ENCODE assay signal across 8 cellular contexts in the genomic region with DNA sequence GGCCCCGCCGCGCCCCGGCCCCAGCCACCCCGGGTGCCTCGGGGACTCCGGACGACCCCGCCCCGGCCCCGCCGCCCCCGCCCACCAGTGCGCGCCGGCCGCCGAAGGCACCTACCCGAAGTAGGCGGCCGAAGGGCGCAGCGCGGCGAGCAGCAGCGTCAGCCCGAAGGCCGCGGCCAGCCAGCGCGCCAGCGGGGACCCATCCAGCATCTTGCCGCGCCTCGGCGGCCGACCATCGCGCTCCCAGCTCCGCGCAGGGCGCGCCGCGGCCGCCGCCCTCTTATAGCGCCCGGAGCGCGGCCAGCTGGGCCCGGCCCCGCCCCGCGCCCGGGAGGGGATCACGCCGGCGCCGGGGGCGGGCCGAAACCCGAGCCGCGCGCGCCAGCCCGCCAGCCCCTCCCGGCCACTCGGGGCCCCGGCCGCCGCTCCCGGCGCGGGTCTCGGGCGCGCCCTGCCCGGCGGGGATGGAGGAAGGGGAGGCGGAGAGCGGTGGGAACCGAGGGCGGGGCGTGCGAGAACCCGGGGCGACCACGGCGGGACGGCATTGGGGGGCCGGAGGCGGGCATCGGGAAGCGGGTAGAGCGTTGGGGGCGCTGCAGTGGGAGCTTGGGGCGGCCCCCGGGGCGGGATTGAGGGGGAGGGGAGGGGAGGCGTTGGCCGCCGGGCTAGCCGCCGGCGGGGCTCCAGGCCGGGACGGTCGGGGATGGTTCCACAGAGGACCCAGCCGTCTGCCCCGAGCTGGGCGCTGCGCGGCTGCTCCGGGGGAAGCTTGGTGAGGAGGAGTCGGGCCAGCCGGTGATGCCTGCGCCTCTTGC. TPM values are rescaled to one million over a fixed set of nuclear protein-coding genes. Genes with fewer than 3 reads are reported as not detected.
A peak's percentile ranks its signal among the peaks of the same experiment; 100 is the strongest.
DNase-seq lines count a peak whose midpoint lies in the region; ATAC-seq, FAIRE-seq and TF ChIP-seq lines count a peak whose summit lies in the region.

A gene with protein sequence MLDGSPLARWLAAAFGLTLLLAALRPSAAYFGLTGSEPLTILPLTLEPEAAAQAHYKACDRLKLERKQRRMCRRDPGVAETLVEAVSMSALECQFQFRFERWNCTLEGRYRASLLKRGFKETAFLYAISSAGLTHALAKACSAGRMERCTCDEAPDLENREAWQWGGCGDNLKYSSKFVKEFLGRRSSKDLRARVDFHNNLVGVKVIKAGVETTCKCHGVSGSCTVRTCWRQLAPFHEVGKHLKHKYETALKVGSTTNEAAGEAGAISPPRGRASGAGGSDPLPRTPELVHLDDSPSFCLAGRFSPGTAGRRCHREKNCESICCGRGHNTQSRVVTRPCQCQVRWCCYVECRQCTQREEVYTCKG (minus strand): TSS at position 255 of the 815 bp plus-strand sequence. CDS start 45 bp downstream, at position 210.

- H3K4me3 ChIP-seq in endothelial cell of umbilical vein (replicated peaks in 1 of 3; ENCODE audit: insufficient read depth in 1 of 3, low read depth in 1 of 3, low read length in 3 of 3) (peak within 1 kb of the TSS in 2 of 3 experiments; percentile 63 to 69), mesodermal cell (ENCODE audit: extremely low read depth, insufficient read depth, low read length, poor library complexity, severe bottlenecking) (peak within 1 kb of the TSS; percentile 51), aorta (ENCODE audit: low read length in 2 of 2) (peak within 1 kb of the TSS; percentile 35 to 61)

- intact Hi-C loops in endothelial cell of umbilical vein (cut with micrococcal nuclease) (loop anchor here (2.0 to 5.0 kb wide), 2 partner anchors 61 to 135 kb away; partner anchors contain the start of gene ARF1), aorta (cut with DNase I) (loop anchor here (5.0 kb wide), 2 partner anchors 186 to 466 kb away; no protein-coding TSS in a partner anchor)

- no peak within 1 kb of the TSS for H3K27ac ChIP-seq in endothelial cell of umbilical vein (ENCODE audit: insufficient read depth, low read depth, low read length)
- H3K27ac ChIP-seq in mesodermal cell (ENCODE audit: low read depth, low read length, severe bottlenecking), result no peak within 1 kb of the TSS
- no peak within 1 kb of the TSS for H3K27ac ChIP-seq in aorta (ENCODE audit: low read depth in 1 of 2, low read length in 2 of 2)

- peak within 1 kb of the TSS; percentile 27 for H3K9ac ChIP-seq in endothelial cell of umbilical vein (replicated peaks; ENCODE audit: extremely low read depth, insufficient read depth, low read length)

- H3K4me1 ChIP-seq in endothelial cell of umbilical vein (ENCODE audit: control insufficient read depth, extremely low read depth, insufficient read depth, low read length), result peaks cover 16% of the 10 kb centered on the region
- peaks cover 19% of the 10 kb centered on the region for H3K4me1 ChIP-seq in mesodermal cell (ENCODE audit: control insufficient read depth, insufficient read depth, low read length, poor library complexity, severe bottlenecking)
- no peaks in the 10 kb centered on the region for H3K4me1 ChIP-seq in aorta (ENCODE audit: control insufficient read depth in 1 of 2, insufficient read depth in 2 of 2, low read length in 2 of 2)

- CTCF ChIA-PET in endothelial cell of umbilical vein (lab: Charles Lee), result interaction anchor here (0.8 to 2.5 kb wide), 11 partner anchors 10 to 499 kb away, joined by 3 to 18 read pairs (median 4); partner anchors contain the start of genes JMJD4 and SNAP47

- no peak for TF ChIP-seq CTCF in endothelial cell of umbilical vein (IDR thresholded peaks at IDR 0.05; ENCODE audit: extremely low read depth in 1 of 2, insufficient read depth in 1 of 2, low read depth in 1 of 2, low read length in 2 of 2)

- FAIRE-seq in endothelial cell of umbilical vein (lab: Jason Lieb, UNC) (no peak), RCC 7860 (lab: Jason Lieb, UNC) (no peak)

- dilution Hi-C loops in endothelial cell of umbilical vein (cut with MboI; ENCODE audit: extremely low pct_ligation_motif_present, low sequenced_read_pairs), result no loop called here

- H3K27me3 ChIP-seq in endothelial cell of umbilical vein (ENCODE audit: control insufficient read depth in 2 of 2, insufficient read depth in 2 of 2, low read length in 2 of 2), result peaks cover 3 to 5% of the 10 kb centered on the region in 2 experiments
- H3K27me3 ChIP-seq in aorta (ENCODE audit: control insufficient read depth in 1 of 2, insufficient read depth in 2 of 2, low read length in 1 of 2), result no peaks in the 10 kb centered on the region

- H3K9me3 ChIP-seq in endothelial cell of umbilical vein (replicated peaks; ENCODE audit: control insufficient read depth, insufficient read depth, low read length), result no peaks in the 10 kb centered on the region
- H3K9me3 ChIP-seq in mesodermal cell (ENCODE audit: control insufficient read depth, low read length), result no peaks in the 10 kb centered on the region
- no peaks in the 10 kb centered on the region for H3K9me3 ChIP-seq in aorta (ENCODE audit: control insufficient read depth, low read length)

- BruUV-seq in endothelial cell of umbilical vein (replicated peaks; lab: Mats Ljungman, UMichigan), result no TSS peak

- H3K79me2 ChIP-seq in endothelial cell of umbilical vein (ENCODE audit: control insufficient read depth, insufficient read depth, low read length), result no peaks in the 10 kb centered on the region

- H4K20me1 ChIP-seq in endothelial cell of umbilical vein (replicated peaks; ENCODE audit: control insufficient read depth, extremely low read depth, insufficient read depth, low read length), result no peaks in the 10 kb centered on the region

- peak; percentile 80 to 81 (median 81) for DNase-seq in NCI-H1417 (lab: John Stamatoyannopoulos, UW)
- DNase-seq in NCI-H1417 treated with DMSO at 0.1 percent for 48 hours (lab: John Stamatoyannopoulos, UW), result no peak
- DNase-seq in HPDE6-E6E7 (ENCODE audit: extremely low spot score), result peak; percentile 56
- peak; percentile 42 for DNase-seq in endothelial cell of umbilical vein (ENCODE audit: low read depth, low spot score)
- peak; percentile 52 to 80 for DNase-seq in aorta
- no peak for DNase-seq in RCC 7860 (ENCODE audit: low spot score)

- peak within 1 kb of the TSS; percentile 59 for H3K4me2 ChIP-seq in endothelial cell of umbilical vein (ENCODE audit: insufficient read depth, low read length)

- POLR2A ChIA-PET in endothelial cell of umbilical vein (lab: Charles Lee), result no interaction called here

- no peaks in the 10 kb centered on the region for H3K9me1 ChIP-seq in endothelial cell of umbilical vein (replicated peaks; ENCODE audit: control insufficient read depth, extremely low read depth, insufficient read depth, low read length)

- TF ChIP-seq POLR2A in endothelial cell of umbilical vein (IDR thresholded peaks at IDR 0.05; ENCODE audit: low read depth, low read length), result peak; percentile 50

- peak; percentile 16 for ATAC-seq in SK-N-SH treated with all-trans-retinoic acid at 6 μM for 48 hours
- peak; percentile 65 for ATAC-seq in aorta (ENCODE audit: low FRiP score)

- H2AFZ ChIP-seq in endothelial cell of umbilical vein (ENCODE audit: low read depth, low read length), result peak within 1 kb of the TSS; percentile 69

- 0% methylated on average over 53 to 63 of the region's 119 CpGs for WGBS in mesodermal cell (ENCODE audit: insufficient coverage in 2 of 2), 2 experiments
- WGBS in aorta, 2 donors, result 1% methylated on average over 51 to 119 of the region's 119 CpGs

- H3K36me3 ChIP-seq in endothelial cell of umbilical vein (ENCODE audit: control insufficient read depth in 2 of 2, extremely low read depth in 1 of 2, insufficient read depth in 2 of 2, low read length in 2 of 2) (no peaks in the 10 kb centered on the region), mesodermal cell (ENCODE audit: control insufficient read depth, insufficient read depth, low read length) (no peaks in the 10 kb centered on the region), aorta (ENCODE audit: control insufficient read depth in 1 of 2, insufficient read depth in 2 of 2, low read length in 1 of 2) (no peaks in the 10 kb centered on the region)

TF ChIP-seq in SK-N-SH treated with all-trans-retinoic acid at 6 μM for 48 hours, 23 proteins besides CTCF, POLR2A, EP300 and RAD21 (continues in another document):
- no peak for TF ChIP-seq TOX (CRISPR knock-in tag; IDR thresholded peaks at IDR 0.05; ENCODE audit: borderline replicate concordance)
- TF ChIP-seq SNAI2 (CRISPR knock-in tag; IDR thresholded peaks at IDR 0.05), result no peak

TF ChIP-seq in endothelial cell of umbilical vein, 7 proteins besides CTCF, POLR2A, EP300 and RAD21:
- TF ChIP-seq GATA2 (IDR thresholded peaks at IDR 0.05; ENCODE audit: insufficient read depth, insufficient read length, low read depth, low read length) (no peak), POLR2AphosphoS5 (IDR thresholded peaks at IDR 0.05; ENCODE audit: insufficient read depth, low read depth, low read length) (no peak), EZH2 (IDR thresholded peaks at IDR 0.05; ENCODE audit: borderline replicate concordance, low read depth, low read length, severe bottlenecking) (no peak), JUN (IDR thresholded peaks at IDR 0.05; ENCODE audit: borderline replicate concordance, insufficient read depth, insufficient read length, low read depth) (no peak), FOS (IDR thresholded peaks at IDR 0.05; ENCODE audit: borderline replicate concordance, insufficient read depth, low read length) (no peak), MYC (IDR thresholded peaks at IDR 0.05; ENCODE audit: low read depth, low read length) (no peak)
- TF ChIP-seq, protein P1, sequence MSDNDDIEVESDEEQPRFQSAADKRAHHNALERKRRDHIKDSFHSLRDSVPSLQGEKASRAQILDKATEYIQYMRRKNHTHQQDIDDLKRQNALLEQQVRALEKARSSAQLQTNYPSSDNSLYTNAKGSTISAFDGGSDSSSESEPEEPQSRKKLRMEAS (IDR thresholded peaks at IDR 0.05; ENCODE audit: insufficient read depth, insufficient read length), result no peak

RNA-seq across cellular contexts. Expression of the gene that starts here (rescaled TPM):
- 4.1 and 5.4 TPM in 2 replicates for total RNA-seq in endothelial cell of umbilical vein
- polyA plus RNA-seq in endothelial cell of umbilical vein, result 5.9 and 6.2 TPM in 2 replicates
- 3.3 and 4.1 TPM in 2 replicates for polyA plus RNA-seq in endothelial cell of umbilical vein (2011; cell fraction: cytosol; rRNA removed)
- 8.9 and 9.2 TPM in 2 replicates for polyA plus RNA-seq in endothelial cell of umbilical vein (2011; cell fraction: nucleus; rRNA removed)
- 1.6 and 1.8 TPM in 2 replicates for polyA plus RNA-seq in endothelial cell of umbilical vein (2012)
- 7.6 and 9.6 TPM in 2 replicates for polyA minus RNA-seq in endothelial cell of umbilical vein
- polyA minus RNA-seq in endothelial cell of umbilical vein (2011; cell fraction: cytosol; rRNA and poly(A)+ RNA removed), result 0.92 TPM
- 4.3 and 4.8 TPM in 2 replicates for polyA minus RNA-seq in endothelial cell of umbilical vein (2011; cell fraction: nucleus; rRNA and poly(A)+ RNA removed)
- 1.3 TPM for polyA plus RNA-seq in mesodermal cell (2013, experiment 1 of 2)
- 0.81 TPM for polyA plus RNA-seq in mesodermal cell (2013, experiment 2 of 2)
- 1 to 10 TPM in 1 of 2 donors, under 1 TPM in 1; 0.94 to 3.5 TPM for total RNA-seq in aorta
- under 1 TPM; 0.13 to 0.38 TPM for polyA plus RNA-seq in aorta

Comparison
In these comparisons a context has a peak if more than half of its experiments do, and no peak if none do; other contexts are left out.
1. DNase-seq: peak in NCI-H1417 (3 of 3), HPDE6-E6E7 (single experiment), endothelial cell of umbilical vein (single experiment) and aorta (2 of 2); none in NCI-H1417 treated with DMSO at 0.1 percent for 48 hours (single experiment) and RCC 7860 (single experiment).
2. Peak in every context shown above with its lines, with median percentiles within 50 percentile points of each other: H3K4me3 ChIP-seq.